In genomic region chr19:1929051-1929742, GRCh38 we compare ENCODE assay signal across 8 cellular contexts. TPM values are rescaled to one million over a fixed set of nuclear protein-coding genes. Genes with fewer than 3 reads are reported as not detected.
DNase-seq lines count a peak whose midpoint lies in the region; ATAC-seq and TF ChIP-seq lines count a peak whose summit lies in the region.

No MANE protein-coding gene starts in this region.

- CTCF ChIA-PET in Calu3 (lab: Charles Lee): interaction anchor here (0.6 to 1.4 kb wide), 3 partner anchors 14 to 32 kb away, joined by 4 to 14 read pairs (median 5); no protein-coding TSS in a partner anchor

- H3K4me1 Mint-ChIP-seq in Calu3 (ENCODE audit: low read depth, unreplicated experiment): no peaks in the 10 kb centered on the region

- DNase-seq in Calu3: peak; percentile 80
- DNase-seq in NCI-H510A (lab: John Stamatoyannopoulos, UW): peak; percentile 48
- DNase-seq in activated CD4-positive, alpha-beta T cell treated with anti-CD3 and anti-CD28 coated beads, Interleukin-2, amount 50 U/mL, for 24 hours (ENCODE audit: low read depth in 1 of 2, low spot score in 1 of 2): peak; percentile 67 to 71
- peak; percentile 81 for DNase-seq in medulla oblongata (ENCODE audit: extremely low spot score)
- DNase-seq in stimulated activated CD8-positive, alpha-beta memory T cell treated with anti-CD3 and anti-CD28 coated beads, Interleukin-12 subunit alpha, Interleukin-12 subunit beta, amount 100 ng/mL, for 1 hour (ENCODE audit: low read depth): peak; percentile 67

- TF ChIP-seq CTCF in Calu3 (IDR thresholded peaks at IDR 0.05; ENCODE audit: unreplicated experiment): peak; percentile 74

- ATAC-seq in HG02588 (IDR thresholded peaks at IDR 0.05; ENCODE audit: unreplicated experiment): peak; percentile 63
- ATAC-seq in GM18858 (IDR thresholded peaks at IDR 0.05; ENCODE audit: unreplicated experiment): no peak

- H3K36me3 Mint-ChIP-seq in Calu3 (ENCODE audit: insufficient read depth, unreplicated experiment): peaks cover 16% of the 10 kb centered on the region

- BruUV-seq in Calu3 (replicated peaks; lab: Mats Ljungman, UMichigan): no TSS peak

- peaks cover 0 to 9% of the 10 kb centered on the region in 2 donors for H3K36me3 ChIP-seq in duodenal mucosa (ENCODE audit: control insufficient read depth in 1 of 2, insufficient read depth in 2 of 2, low read length in 2 of 2)

- no peaks in the 10 kb centered on the region for H3K27me3 ChIP-seq in duodenal mucosa (ENCODE audit: control insufficient read depth in 1 of 2, insufficient read depth in 2 of 2, low read length in 2 of 2)

- no peaks in the 10 kb centered on the region for H3K27me3 Mint-ChIP-seq in Calu3 (ENCODE audit: unreplicated experiment)

- H3K4me3 ChIP-seq in duodenal mucosa (ENCODE audit: low read depth in 1 of 2, low read length in 2 of 2): peak overlapping the region; percentile 58 to 61

- intact Hi-C loops in Calu3 (cut with micrococcal nuclease; ENCODE audit: unreplicated experiment): no loop called here

- no peak overlapping the region for H3K27ac ChIP-seq in duodenal mucosa (ENCODE audit: low read depth, low read length)

- H3K4me3 Mint-ChIP-seq in Calu3 (ENCODE audit: low read depth, unreplicated experiment): peak overlapping the region; percentile 65

- no peaks in the 10 kb centered on the region for H3K9me3 ChIP-seq in duodenal mucosa (ENCODE audit: control insufficient read depth in 1 of 2, low read length in 2 of 2)

- H3K27ac Mint-ChIP-seq in Calu3 (ENCODE audit: unreplicated experiment): no peak overlapping the region

- H3K9me3 Mint-ChIP-seq in Calu3 (ENCODE audit: low read depth, unreplicated experiment): no peaks in the 10 kb centered on the region

- H3K9ac ChIP-seq in duodenal mucosa (ENCODE audit: low read depth in 1 of 2, low read length in 2 of 2): peak overlapping the region; percentile 46 to 51

- peaks cover 4 to 12% of the 10 kb centered on the region in 2 donors for H3K4me1 ChIP-seq in duodenal mucosa (ENCODE audit: control insufficient read depth in 1 of 2, insufficient read depth in 2 of 2, low read length in 2 of 2)

RNA-seq across cellular contexts. Expression of gene CSNK1G2, which starts 11.8 kb away (rescaled TPM):
- total RNA-seq in Calu3 (2022): 54.5 and 59.2 TPM in 2 replicates

RNA-seq across cellular contexts. Expression of gene ADAT3, which starts 24.0 kb away (rescaled TPM):
- total RNA-seq in Calu3 (2022): 6.7 TPM in 2 replicates

RNA-seq across cellular contexts. Expression of gene SCAMP4, which starts 24.0 kb away (rescaled TPM):
- 64.2 and 80.5 TPM in 2 replicates for total RNA-seq in Calu3 (2022)

RNA-seq across cellular contexts. Expression of gene ABHD17A, which starts 43.9 kb away (rescaled TPM):
- total RNA-seq in Calu3 (2022): 35.2 and 36.9 TPM in 2 replicates
